In the genomic region with DNA sequence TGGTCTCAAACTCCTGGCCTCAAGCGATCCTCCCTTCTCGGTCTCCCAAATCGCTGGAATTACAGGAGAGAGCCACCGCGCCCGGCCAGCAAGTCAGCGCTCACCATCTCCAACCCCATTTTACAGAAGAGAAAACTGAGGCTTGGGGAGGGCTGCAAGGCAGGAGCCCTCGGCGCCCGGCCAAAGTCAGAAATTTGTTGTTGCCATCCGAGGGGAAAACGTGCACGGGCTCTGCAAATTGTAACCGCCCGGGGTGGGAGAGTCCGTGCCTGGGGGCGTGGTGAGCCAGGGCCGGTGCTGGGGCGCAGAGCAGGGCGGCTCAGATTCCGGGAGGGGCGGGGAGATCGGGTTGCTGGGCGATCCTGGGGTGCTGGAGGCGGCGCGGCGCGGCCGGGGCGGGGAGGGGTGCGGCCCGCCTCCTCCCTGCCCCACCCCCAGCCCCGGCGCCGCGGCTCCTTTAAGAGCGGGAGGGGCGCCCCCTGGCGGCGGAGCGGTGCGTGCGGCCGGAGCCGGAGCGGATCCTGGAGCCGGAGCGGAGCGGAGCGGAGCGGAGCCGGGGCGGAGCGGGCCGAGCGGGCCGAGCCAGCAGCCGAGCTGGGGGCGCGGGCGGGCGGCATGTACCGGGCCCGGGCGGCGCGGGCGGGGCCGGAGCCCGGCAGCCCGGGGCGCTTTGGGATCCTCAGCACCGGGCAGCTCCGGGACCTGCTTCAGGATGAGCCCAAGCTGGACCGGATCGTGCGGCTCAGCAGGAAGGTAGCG, we compare ENCODE assay signal across 8 cellular contexts. TPM values are rescaled to one million over a fixed set of nuclear protein-coding genes. Genes with fewer than 3 reads are reported as not detected.
DNase-seq lines count a peak whose midpoint lies in the region; ATAC-seq, FAIRE-seq and TF ChIP-seq lines count a peak whose summit lies in the region.

Gene VPS37D, plus strand, starts transcription at position 488 of the 759 bp plus-strand sequence. Its CDS starts 128 bp downstream, at position 616.

- peaks cover 28 to 35% of the 10 kb centered on the region in 2 donors for H3K27me3 Mint-ChIP-seq in natural killer cell (ENCODE audit: low read depth in 2 of 2)
- peaks cover 49 to 67% of the 10 kb centered on the region in 2 donors for H3K27me3 Mint-ChIP-seq in stimulated activated naive B cell treated with anti-CD40 and anti-IgM and Interleukin-4, amounts not matched to agents 10 μg/mL and 1 μg/mL and 100 μg/mL, for 72 hours

- H3K9ac ChIP-seq in PC-3 (ENCODE audit: low read length) = peak within 1 kb of the TSS; percentile 60

- intact Hi-C loops in PC-3 (cut with micrococcal nuclease) = loop anchor here (1.0 to 5.0 kb wide), 3 partner anchors 38 to 61 kb away; partner anchors contain the start of gene STX1A
- intact Hi-C loops in natural killer cell (cut with micrococcal nuclease) = loop anchor here (5.0 kb wide), 2 partner anchors 60 to 70 kb away; partner anchors contain the start of gene ABHD11

- no peaks in the 10 kb centered on the region for H3K9me2 ChIP-seq in PC-3 (replicated peaks; ENCODE audit: low read length)

- POLR2A ChIA-PET in PC-3 (lab: Charles Lee; ENCODE audit: unreplicated experiment) = no interaction called here

- ATAC-seq in GM21447 (IDR thresholded peaks at IDR 0.05; ENCODE audit: unreplicated experiment) = peak; percentile 89
- peak; percentile 84 for ATAC-seq in PC-3
- ATAC-seq in natural killer cell = peak; percentile 93 to 99 (median 96)
- peak; percentile 92 to 95 for ATAC-seq in stimulated activated naive B cell treated with anti-CD40 and anti-IgM and Interleukin-4, amounts not matched to agents 10 μg/mL and 1 μg/mL and 100 μg/mL, for 72 hours (replicated peaks)

- no peaks in the 10 kb centered on the region for H3K36me3 Mint-ChIP-seq in natural killer cell
- peaks cover 1 to 5% of the 10 kb centered on the region in 2 donors for H3K36me3 Mint-ChIP-seq in stimulated activated naive B cell treated with anti-CD40 and anti-IgM and Interleukin-4, amounts not matched to agents 10 μg/mL and 1 μg/mL and 100 μg/mL, for 72 hours

- peaks cover 4% of the 10 kb centered on the region; the same call in 1 of the 2 replicates for H3K4me1 ChIP-seq in PC-3 (ENCODE audit: insufficient read depth, low read length)

- peak within 1 kb of the TSS; percentile 64 for H2AFZ ChIP-seq in PC-3 (ENCODE audit: low read length)

- peak; percentile 88 for DNase-seq in D721Med (ENCODE audit: insufficient read length, low spot score)
- DNase-seq in HuH-7 (ENCODE audit: low spot score) = peak; percentile 85
- DNase-seq in PC-3 = peak; percentile 89
- DNase-seq in activated T-helper 1 cell treated with Interleukin-2 at 50 U/mL for 16 hours (ENCODE audit: low read depth) = peak; percentile 92
- DNase-seq in fibroblast of mammary gland (ENCODE audit: low read depth) = peak; percentile 74
- peak; percentile 93 for DNase-seq in natural killer cell
- peak; percentile 82 for DNase-seq in stimulated activated naive B cell treated with anti-CD40 and anti-IgM and Interleukin-4, amounts not matched to agents 10 μg/mL and 1 μg/mL and 100 μg/mL, for 72 hours

- no peaks in the 10 kb centered on the region for H4K20me1 ChIP-seq in PC-3 (ENCODE audit: low read length)

- H3K4me3 ChIP-seq in PC-3 (ENCODE audit: low read length) = peak within 1 kb of the TSS; percentile 77
- H3K4me3 ChIP-seq in fibroblast of mammary gland (ENCODE audit: control insufficient read depth, low read depth, low read length) = peak within 1 kb of the TSS; percentile 52

- peak within 1 kb of the TSS in 1 of 2 donors; percentile 53 for H3K27ac Mint-ChIP-seq in natural killer cell
- no peak within 1 kb of the TSS for H3K27ac Mint-ChIP-seq in stimulated activated naive B cell treated with anti-CD40 and anti-IgM and Interleukin-4, amounts not matched to agents 10 μg/mL and 1 μg/mL and 100 μg/mL, for 72 hours

- H3K4me2 ChIP-seq in PC-3 (ENCODE audit: low read length) = peak within 1 kb of the TSS; percentile 81

- H3K9me3 ChIP-seq in PC-3 (ENCODE audit: low read length) = no peaks in the 10 kb centered on the region

- no peak within 1 kb of the TSS for H3K27ac ChIP-seq in PC-3 (ENCODE audit: low read length)

- H3K27me3 ChIP-seq in PC-3 (ENCODE audit: low read length) = no peaks in the 10 kb centered on the region

- no peak for FAIRE-seq in D721Med (lab: Jason Lieb, UNC)

- peaks cover 0 to 10% of the 10 kb centered on the region in 2 donors for H3K4me1 Mint-ChIP-seq in natural killer cell
- peaks cover 14 to 24% of the 10 kb centered on the region in 2 donors for H3K4me1 Mint-ChIP-seq in stimulated activated naive B cell treated with anti-CD40 and anti-IgM and Interleukin-4, amounts not matched to agents 10 μg/mL and 1 μg/mL and 100 μg/mL, for 72 hours

- H3K36me3 ChIP-seq in PC-3 (ENCODE audit: low read depth, low read length) = no peaks in the 10 kb centered on the region; the same call in 1 of the 2 replicates

- TF ChIP-seq CTCF in D721Med (IDR thresholded peaks at IDR 0.05; ENCODE audit: insufficient read depth, missing control alignments) = peak; percentile 71
- TF ChIP-seq CTCF in PC-3 (conservative IDR thresholded peaks at IDR 0.05; ENCODE audit: low read depth, low read length) = peak; percentile 53
- no peak for TF ChIP-seq CTCF in fibroblast of mammary gland (conservative IDR thresholded peaks at IDR 0.05; ENCODE audit: control insufficient read depth, insufficient read depth, low read depth, low read length)
- peak; percentile 66 for TF ChIP-seq CTCF in natural killer cell (IDR thresholded peaks at IDR 0.05)

- peak within 1 kb of the TSS; percentile 84 for H3K4me3 Mint-ChIP-seq in natural killer cell
- peak within 1 kb of the TSS; percentile 78 to 84 for H3K4me3 Mint-ChIP-seq in stimulated activated naive B cell treated with anti-CD40 and anti-IgM and Interleukin-4, amounts not matched to agents 10 μg/mL and 1 μg/mL and 100 μg/mL, for 72 hours

- H3K9me3 Mint-ChIP-seq in natural killer cell = peaks cover 0 to 4% of the 10 kb centered on the region in 2 donors
- H3K9me3 Mint-ChIP-seq in stimulated activated naive B cell treated with anti-CD40 and anti-IgM and Interleukin-4, amounts not matched to agents 10 μg/mL and 1 μg/mL and 100 μg/mL, for 72 hours = peaks cover 4 to 6% of the 10 kb centered on the region in 2 donors

- CTCF ChIA-PET in PC-3 (lab: Charles Lee) = interaction anchor here (0.6 to 1.3 kb wide), 6 partner anchors 8 to 71 kb away, joined by 3 to 6 read pairs (median 4); partner anchors contain the start of gene ABHD11

- no peaks in the 10 kb centered on the region for H3K79me2 ChIP-seq in PC-3 (ENCODE audit: low read length)

- H3F3A ChIP-seq in PC-3 (ENCODE audit: low read length, unreplicated experiment) = no peaks in the 10 kb centered on the region

- BruUV-seq in PC-3 (replicated peaks; lab: Mats Ljungman, UMichigan) = no TSS peak

RNA-seq across cellular contexts. Expression of gene VPS37D, which starts in this region (rescaled TPM):
- 6.3 and 7.7 TPM in 2 replicates for total RNA-seq in PC-3 (2014; rRNA removed)
- under 1 TPM; 0.40 to 0.83 (median 0.48) TPM for total RNA-seq in natural killer cell

Comparison
In these comparisons a context has a peak if more than half of its experiments do, and no peak if none do; other contexts are left out.
1. Peak in DNase-seq and ATAC-seq in natural killer cell; RNA of the gene not detected or under 1 TPM.